In genomic region chr4:78777556-78777900, GRCh38 we compare ENCODE assay signal across 1 cellular context.
TF ChIP-seq lines count a peak whose summit lies in the region.

No MANE protein-coding gene starts in this region.

TF ChIP-seq in HepG2, 621 proteins besides CTCF, POLR2A, EP300 and RAD21 (continued from another document):
- TF ChIP-seq ZBTB10 (CRISPR knock-in tag; IDR thresholded peaks at IDR 0.05; ENCODE audit: borderline replicate concordance) (no peak), SMAD9 (CRISPR knock-in tag; IDR thresholded peaks at IDR 0.05) (no peak), CREM (IDR thresholded peaks at IDR 0.05) (no peak), CREM (CRISPR knock-in tag; IDR thresholded peaks at IDR 0.05) (no peak), ZNF547 (CRISPR knock-in tag; IDR thresholded peaks at IDR 0.05) (no peak), SRSF4 (IDR thresholded peaks at IDR 0.05; ENCODE audit: low read depth, low read length, poor library complexity, severe bottlenecking) (no peak), ZNF143 (CRISPR knock-in tag; IDR thresholded peaks at IDR 0.05) (no peak)
- TF ChIP-seq, protein P1, sequence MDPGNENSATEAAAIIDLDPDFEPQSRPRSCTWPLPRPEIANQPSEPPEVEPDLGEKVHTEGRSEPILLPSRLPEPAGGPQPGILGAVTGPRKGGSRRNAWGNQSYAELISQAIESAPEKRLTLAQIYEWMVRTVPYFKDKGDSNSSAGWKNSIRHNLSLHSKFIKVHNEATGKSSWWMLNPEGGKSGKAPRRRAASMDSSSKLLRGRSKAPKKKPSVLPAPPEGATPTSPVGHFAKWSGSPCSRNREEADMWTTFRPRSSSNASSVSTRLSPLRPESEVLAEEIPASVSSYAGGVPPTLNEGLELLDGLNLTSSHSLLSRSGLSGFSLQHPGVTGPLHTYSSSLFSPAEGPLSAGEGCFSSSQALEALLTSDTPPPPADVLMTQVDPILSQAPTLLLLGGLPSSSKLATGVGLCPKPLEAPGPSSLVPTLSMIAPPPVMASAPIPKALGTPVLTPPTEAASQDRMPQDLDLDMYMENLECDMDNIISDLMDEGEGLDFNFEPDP (CRISPR knock-in tag; conservative IDR thresholded peaks at IDR 0.05), result no peak
- TF ChIP-seq, protein P2, sequence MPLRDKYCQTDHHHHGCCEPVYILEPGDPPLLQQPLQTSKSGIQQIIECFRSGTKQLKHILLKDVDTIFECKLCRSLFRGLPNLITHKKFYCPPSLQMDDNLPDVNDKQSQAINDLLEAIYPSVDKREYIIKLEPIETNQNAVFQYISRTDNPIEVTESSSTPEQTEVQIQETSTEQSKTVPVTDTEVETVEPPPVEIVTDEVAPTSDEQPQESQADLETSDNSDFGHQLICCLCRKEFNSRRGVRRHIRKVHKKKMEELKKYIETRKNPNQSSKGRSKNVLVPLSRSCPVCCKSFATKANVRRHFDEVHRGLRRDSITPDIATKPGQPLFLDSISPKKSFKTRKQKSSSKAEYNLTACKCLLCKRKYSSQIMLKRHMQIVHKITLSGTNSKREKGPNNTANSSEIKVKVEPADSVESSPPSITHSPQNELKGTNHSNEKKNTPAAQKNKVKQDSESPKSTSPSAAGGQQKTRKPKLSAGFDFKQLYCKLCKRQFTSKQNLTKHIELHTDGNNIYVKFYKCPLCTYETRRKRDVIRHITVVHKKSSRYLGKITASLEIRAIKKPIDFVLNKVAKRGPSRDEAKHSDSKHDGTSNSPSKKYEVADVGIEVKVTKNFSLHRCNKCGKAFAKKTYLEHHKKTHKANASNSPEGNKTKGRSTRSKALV (CRISPR knock-in tag; IDR thresholded peaks at IDR 0.05), result no peak
